In genomic region chr17:42153919-42154491, GRCh38 we compare ENCODE assay signal across 8 cellular contexts. TPM values are rescaled to one million over a fixed set of nuclear protein-coding genes. Genes with fewer than 3 reads are reported as not detected.
A peak's percentile ranks its signal among the peaks of the same experiment; 100 is the strongest.
DNase-seq lines count a peak whose midpoint lies in the region; ATAC-seq and TF ChIP-seq lines count a peak whose summit lies in the region.

No MANE protein-coding gene starts in this region.

- no peaks in the 10 kb centered on the region for H3K27me3 ChIP-seq in OCI-LY3 (ENCODE audit: low read depth, low read length)
- no peaks in the 10 kb centered on the region for H3K27me3 ChIP-seq in ectodermal cell (ENCODE audit: control insufficient read depth, insufficient read depth, low read length, poor library complexity, severe bottlenecking)

- H3K9ac ChIP-seq in OCI-LY3 (ENCODE audit: low read length): peak overlapping the region; percentile 76

- H3K4me3 ChIP-seq in GM12875 (ENCODE audit: low read depth, low read length) (peak overlapping the region; percentile 69), OCI-LY3 (ENCODE audit: low read length) (peak overlapping the region; percentile 81), ectodermal cell (ENCODE audit: insufficient read depth, low read depth, low read length) (peak overlapping the region; percentile 100)

- peak overlapping the region; percentile 83 to 98 (median 94) for H3K27ac Mint-ChIP-seq in naive thymus-derived CD8-positive, alpha-beta T cell

- peak in 1 of 10 donors; percentile 11 for DNase-seq in naive thymus-derived CD8-positive, alpha-beta T cell
- no peak for DNase-seq in NCI-H2107 (lab: John Stamatoyannopoulos, UW)
- no peak for DNase-seq in stimulated activated CD4-positive, alpha-beta T cell treated with anti-CD3 and anti-CD28 coated beads, Interleukin-15, amount 100 ng/mL, for 24 hours
- DNase-seq in anterior cingulate cortex (lab: John Stamatoyannopoulos, UW): no peak

- POLR2A ChIA-PET in naive thymus-derived CD8-positive, alpha-beta T cell (lab: Charles Lee): interaction anchor here (0.7 to 1.7 kb wide), 4 partner anchors 18 to 137 kb away, joined by 3 to 11 read pairs (median 4); partner anchors contain the start of gene DNAJC7

- H3K27ac ChIP-seq in OCI-LY3 (ENCODE audit: low read length): peak overlapping the region; percentile 28
- H3K27ac ChIP-seq in ectodermal cell (ENCODE audit: insufficient read depth, low read depth, low read length, poor library complexity, severe bottlenecking): no peak overlapping the region

- TF ChIP-seq CTCF in GM12875 (IDR thresholded peaks at IDR 0.05; ENCODE audit: borderline replicate concordance, insufficient read depth, low read depth, low read length) (no peak), OCI-LY3 (IDR thresholded peaks at IDR 0.05; ENCODE audit: low read depth, low read length) (no peak)

- H3K4me3 Mint-ChIP-seq in naive thymus-derived CD8-positive, alpha-beta T cell: peak overlapping the region; percentile 85 to 98 (median 92)

- peaks cover 5% of the 10 kb centered on the region for H3K36me3 ChIP-seq in OCI-LY3 (replicated peaks; ENCODE audit: low read depth, low read length)
- no peaks in the 10 kb centered on the region for H3K36me3 ChIP-seq in ectodermal cell (ENCODE audit: control insufficient read depth, insufficient read depth, low read length)

- H3K27me3 Mint-ChIP-seq in naive thymus-derived CD8-positive, alpha-beta T cell: peaks cover 0 to 1% (median 0%) of the 10 kb centered on the region in 5 donors

- no peak overlapping the region for H2AFZ ChIP-seq in OCI-LY3 (ENCODE audit: low read depth, low read length)

- H3K4me1 ChIP-seq in OCI-LY3 (ENCODE audit: low read length) (peaks cover 13% of the 10 kb centered on the region), ectodermal cell (ENCODE audit: control insufficient read depth, insufficient read depth, low read length) (peaks cover 21% of the 10 kb centered on the region)

- H3K9me3 ChIP-seq in OCI-LY3 (ENCODE audit: insufficient read depth, low read length) (no peaks in the 10 kb centered on the region), ectodermal cell (ENCODE audit: control insufficient read depth, low read length) (no peaks in the 10 kb centered on the region)

- H3K4me2 ChIP-seq in OCI-LY3 (ENCODE audit: low read length): peak overlapping the region; percentile 96

- peaks cover 20 to 53% (median 44%) of the 10 kb centered on the region in 4 donors for H3K4me1 Mint-ChIP-seq in naive thymus-derived CD8-positive, alpha-beta T cell

- ATAC-seq in naive thymus-derived CD8-positive, alpha-beta T cell: no peak
- no peak for ATAC-seq in GM21576 (IDR thresholded peaks at IDR 0.05; ENCODE audit: unreplicated experiment)

- peaks cover 0 to 3% (median 0%) of the 10 kb centered on the region in 9 donors for H3K9me3 Mint-ChIP-seq in naive thymus-derived CD8-positive, alpha-beta T cell

- H4K20me1 ChIP-seq in OCI-LY3 (ENCODE audit: insufficient read depth, low read length): peaks cover 12% of the 10 kb centered on the region

- H3K36me3 Mint-ChIP-seq in naive thymus-derived CD8-positive, alpha-beta T cell: peaks cover 0 to 14% (median 4%) of the 10 kb centered on the region in 3 donors

- WGBS in ectodermal cell, 2 experiments: 14 to 16% methylated on average over 10 of the region's 10 CpGs

- H3K79me2 ChIP-seq in OCI-LY3 (ENCODE audit: low read length): peaks cover 52% of the 10 kb centered on the region

RNA-seq across cellular contexts. Expression of gene RAB5C, which starts 0.8 kb away (rescaled TPM):
- 85.1 TPM for polyA plus RNA-seq in ectodermal cell (2013, experiment 1 of 4)
- polyA plus RNA-seq in ectodermal cell (2013, experiment 2 of 4): 80.5 TPM
- 62.6 TPM for polyA plus RNA-seq in ectodermal cell (2013, experiment 3 of 4)
- 66.4 TPM for polyA plus RNA-seq in ectodermal cell (2013, experiment 4 of 4)
- total RNA-seq in naive thymus-derived CD8-positive, alpha-beta T cell: 10 to 100 TPM; 63.6 to 73.5 TPM
- polyA plus RNA-seq in naive thymus-derived CD8-positive, alpha-beta T cell: 10 to 100 TPM; 57.3 to 88.4 (median 60.6) TPM

RNA-seq across cellular contexts. Expression of gene KCNH4, which starts 26.9 kb away (rescaled TPM):
- polyA plus RNA-seq in ectodermal cell (2013, experiment 1 of 4): not detected
- not detected for polyA plus RNA-seq in ectodermal cell (2013, experiment 2 of 4)
- not detected for polyA plus RNA-seq in ectodermal cell (2013, experiment 3 of 4)
- 0.04 TPM for polyA plus RNA-seq in ectodermal cell (2013, experiment 4 of 4)
- under 1 TPM; 0.11 to 0.18 TPM for total RNA-seq in naive thymus-derived CD8-positive, alpha-beta T cell
- not detected for polyA plus RNA-seq in naive thymus-derived CD8-positive, alpha-beta T cell

RNA-seq across cellular contexts. Expression of gene HCRT, which starts 31.2 kb away (rescaled TPM):
- not detected for polyA plus RNA-seq in ectodermal cell (2013, experiment 1 of 4)
- polyA plus RNA-seq in ectodermal cell (2013, experiment 2 of 4): not detected
- not detected for polyA plus RNA-seq in ectodermal cell (2013, experiment 3 of 4)
- polyA plus RNA-seq in ectodermal cell (2013, experiment 4 of 4): not detected
- not detected for total RNA-seq in naive thymus-derived CD8-positive, alpha-beta T cell
- not detected for polyA plus RNA-seq in naive thymus-derived CD8-positive, alpha-beta T cell

RNA-seq across cellular contexts. Expression of gene HSPB9, which starts 31.4 kb away (rescaled TPM):
- polyA plus RNA-seq in ectodermal cell (2013, experiment 1 of 4): 0.48 TPM
- not detected for polyA plus RNA-seq in ectodermal cell (2013, experiment 2 of 4)
- not detected for polyA plus RNA-seq in ectodermal cell (2013, experiment 3 of 4)
- polyA plus RNA-seq in ectodermal cell (2013, experiment 4 of 4): 0.28 TPM
- not detected for total RNA-seq in naive thymus-derived CD8-positive, alpha-beta T cell
- not detected for polyA plus RNA-seq in naive thymus-derived CD8-positive, alpha-beta T cell

RNA-seq across cellular contexts. Expression of gene KAT2A, which starts 32.8 kb away (rescaled TPM):
- 43.7 TPM for polyA plus RNA-seq in ectodermal cell (2013, experiment 1 of 4)
- 39.4 TPM for polyA plus RNA-seq in ectodermal cell (2013, experiment 2 of 4)
- 37.0 TPM for polyA plus RNA-seq in ectodermal cell (2013, experiment 3 of 4)
- polyA plus RNA-seq in ectodermal cell (2013, experiment 4 of 4): 45.1 TPM
- total RNA-seq in naive thymus-derived CD8-positive, alpha-beta T cell: 10 to 100 TPM; 65.3 to 73.3 TPM
- 10 to 100 TPM in 1 of 3 donors, 1 to 10 TPM in 2; 5.1 to 11.8 (median 8.8) TPM for polyA plus RNA-seq in naive thymus-derived CD8-positive, alpha-beta T cell
